19 cellular contexts compared by ENCODE assay signal in genomic region chr14:26410189-26410685, GRCh38.
DNase-seq lines count a peak whose midpoint lies in the region; ATAC-seq and TF ChIP-seq lines count a peak whose summit lies in the region.
"Had no signal": no experiment of that assay in that cellular context is flagged by ENCODE, and none has a peak within 500 bp of the region (broad histone marks: within the 10 kb centered on the region; RNA-seq: fewer than 3 reads in every experiment).

No MANE protein-coding gene starts in this region.

- no peaks in the 10 kb centered on the region for H3K27me3 ChIP-seq in GM23248 (replicated peaks; ENCODE audit: insufficient read depth)
- H3K27me3 ChIP-seq in mesendoderm (ENCODE audit: insufficient read depth, low read length, poor library complexity): no peaks in the 10 kb centered on the region
- H3K27me3 ChIP-seq: BE2C; BLaER1 treated with 17β-estradiol and CSF1 and Interleukin-3, amounts not matched to agents 10 nM and 100 nM had no signal

- no peak overlapping the region for H3K23ac ChIP-seq in mesendoderm (ENCODE audit: low read length)

- no peak overlapping the region for H4K5ac ChIP-seq in mesendoderm (ENCODE audit: low read length)

- H3K9me3 ChIP-seq in GM23248 (ENCODE audit: low read depth): no peaks in the 10 kb centered on the region
- H3K9me3 ChIP-seq: BE2C; BLaER1 treated with 17β-estradiol and CSF1 and Interleukin-3, amounts not matched to agents 10 nM and 100 nM had no signal

- H4K8ac ChIP-seq in mesendoderm (ENCODE audit: low read depth, low read length): no peak overlapping the region

- no peak for TF ChIP-seq CTCF in fibroblast of pulmonary artery (IDR thresholded peaks at IDR 0.05; ENCODE audit: low read length, missing control alignments)

- no peaks in the 10 kb centered on the region for H4K20me1 ChIP-seq in GM23248 (ENCODE audit: insufficient read depth)
- H4K20me1 ChIP-seq: BLaER1 treated with 17β-estradiol and CSF1 and Interleukin-3, amounts not matched to agents 10 nM and 100 nM had no signal

- H3K4me2 ChIP-seq in GM23248 (ENCODE audit: unreplicated experiment) (no peak overlapping the region), mesendoderm (ENCODE audit: low read length) (no peak overlapping the region)
- H3K4me2 ChIP-seq: BLaER1 treated with 17β-estradiol and CSF1 and Interleukin-3, amounts not matched to agents 10 nM and 100 nM had no signal

- H3K4me1 ChIP-seq in GM23248 (ENCODE audit: insufficient read depth) (no peaks in the 10 kb centered on the region), mesendoderm (ENCODE audit: control insufficient read depth, low read depth, low read length) (peaks cover 6% of the 10 kb centered on the region)
- H3K4me1 ChIP-seq: BE2C; BLaER1 treated with 17β-estradiol and CSF1 and Interleukin-3, amounts not matched to agents 10 nM and 100 nM had no signal

- peak; percentile 27 for DNase-seq in GM23248
- peak; percentile 7 for DNase-seq in NCI-H226
- DNase-seq in fibroblast of pulmonary artery (ENCODE audit: low read depth): peak; percentile 8
- no peak for DNase-seq in mesendoderm
- DNase-seq in activated CD8-positive, alpha-beta memory T cell treated with anti-CD3 and anti-CD28 coated beads, Interleukin-2, amount 50 U/mL, for 48 hours: no peak
- no peak for DNase-seq in A172 (ENCODE audit: low spot score)
- DNase-seq in DMS153 treated with DMSO at 0.1 percent for 48 hours (lab: John Stamatoyannopoulos, UW; ENCODE audit: unreplicated experiment): no peak
- DNase-seq: ACHN; AML-193; BE2C; CD4-positive, alpha-beta T cell; CD8-positive, alpha-beta memory T cell; DMS 273 treated with DMSO at 0.1 percent for 48 hours; DMS79 treated with DMSO at 0.1 percent for 48 hours; GF-D8; H7; HCEC 1CT had no signal

- no peak overlapping the region for H3K4ac ChIP-seq in mesendoderm (ENCODE audit: low read depth, low read length)

- H3K18ac ChIP-seq in mesendoderm (ENCODE audit: low read length): no peak overlapping the region

- no peak for ATAC-seq in HG02973 (IDR thresholded peaks at IDR 0.05; ENCODE audit: unreplicated experiment)

- H3K56ac ChIP-seq in mesendoderm (ENCODE audit: low read length): no peak overlapping the region

- no peak overlapping the region for H3K4me3 ChIP-seq in GM23248
- no peak overlapping the region for H3K4me3 ChIP-seq in fibroblast of pulmonary artery (replicated peaks; ENCODE audit: low read depth, low read length)
- no peak overlapping the region for H3K4me3 ChIP-seq in mesendoderm (ENCODE audit: low read length)
- H3K4me3 ChIP-seq: BLaER1 treated with 17β-estradiol and CSF1 and Interleukin-3, amounts not matched to agents 10 nM and 100 nM had no signal

- peak overlapping the region; percentile 74 for H2BK15ac ChIP-seq in mesendoderm (replicated peaks; ENCODE audit: low read depth)

- H2BK120ac ChIP-seq in mesendoderm (ENCODE audit: low read depth, low read length): no peak overlapping the region

- no peaks in the 10 kb centered on the region for H3F3A ChIP-seq in GM23248 (ENCODE audit: insufficient read depth)

- H2AK5ac ChIP-seq in mesendoderm (ENCODE audit: low read length): no peak overlapping the region

- H3K79me2 ChIP-seq in GM23248 (ENCODE audit: insufficient read depth): no peaks in the 10 kb centered on the region
- H3K79me2 ChIP-seq in mesendoderm (ENCODE audit: control insufficient read depth, insufficient read depth, low read length): no peaks in the 10 kb centered on the region

- no peaks in the 10 kb centered on the region for H3K36me3 ChIP-seq in GM23248 (ENCODE audit: low read depth)
- H3K36me3 ChIP-seq in mesendoderm (ENCODE audit: control insufficient read depth, insufficient read depth, low read length): no peaks in the 10 kb centered on the region
- H3K36me3 ChIP-seq: BE2C; BLaER1 treated with 17β-estradiol and CSF1 and Interleukin-3, amounts not matched to agents 10 nM and 100 nM had no signal

- no peak overlapping the region for H2AFZ ChIP-seq in GM23248

- H3K9me2 ChIP-seq in GM23248 (ENCODE audit: insufficient read depth): no peaks in the 10 kb centered on the region

- in situ Hi-C loops in GM23248 (cut with MboI): no loop called here

- H3K79me1 ChIP-seq in mesendoderm (ENCODE audit: low read length): no peaks in the 10 kb centered on the region

- no peak overlapping the region for H3K9ac ChIP-seq in GM23248
- no peak overlapping the region for H3K9ac ChIP-seq in mesendoderm (ENCODE audit: low read length)
- H3K9ac ChIP-seq: BLaER1 treated with 17β-estradiol and CSF1 and Interleukin-3, amounts not matched to agents 10 nM and 100 nM had no signal

- H3K27ac ChIP-seq in GM23248 (no peak overlapping the region), mesendoderm (ENCODE audit: low read depth, low read length) (no peak overlapping the region)
- H3K27ac ChIP-seq: BLaER1 treated with 17β-estradiol and CSF1 and Interleukin-3, amounts not matched to agents 10 nM and 100 nM had no signal

- no peak overlapping the region for H2BK5ac ChIP-seq in mesendoderm (ENCODE audit: low read length)

Comparison
In these comparisons a context has a peak if more than half of its experiments do, and no peak if none do; other contexts are left out.
1. DNase-seq: peak in GM23248 (single experiment), NCI-H226 (single experiment) and fibroblast of pulmonary artery (single experiment); none in mesendoderm (single experiment), activated CD8-positive, alpha-beta memory T cell treated with anti-CD3 and anti-CD28 coated beads, Interleukin-2, amount 50 U/mL, for 48 hours (single experiment), A172 (single experiment) and DMS153 treated with DMSO at 0.1 percent for 48 hours (single experiment).